ENCODE assay signal across 8 cellular contexts in genomic region chr12:54749191-54749818, GRCh38.
DNase-seq lines count a peak whose midpoint lies in the region; ATAC-seq and TF ChIP-seq lines count a peak whose summit lies in the region.

No MANE protein-coding gene starts in this region.

- H3K4me1 Mint-ChIP-seq in H9 (no peaks in the 10 kb centered on the region), activated B cell treated with CpG ODN at 0.5 μM for 24 hours (peaks cover 3% of the 10 kb centered on the region), neural progenitor cell (no peaks in the 10 kb centered on the region)

- POLR2A ChIA-PET in activated B cell treated with CpG ODN at 0.5 μM for 24 hours (lab: Charles Lee) = no interaction called here

- no peak overlapping the region for H3T11ph ChIP-seq in H9 (ENCODE audit: low read length)

- H3K4ac ChIP-seq in H9 (ENCODE audit: low read depth, low read length) = no peak overlapping the region

- H3K23me2 ChIP-seq in H9 (ENCODE audit: insufficient read length, low read depth, low read length, poor library complexity, severe bottlenecking) = no peaks in the 10 kb centered on the region

- H3K4me2 ChIP-seq in H9 (ENCODE audit: insufficient read depth, insufficient read length, low read length) (no peak overlapping the region), neural progenitor cell (no peak overlapping the region)

- H3K14ac ChIP-seq in H9 (ENCODE audit: insufficient read depth, low read length) = no peak overlapping the region

- no peak overlapping the region for H3K56ac ChIP-seq in H9 (ENCODE audit: insufficient read length, low read depth, low read length)

- peaks cover 0 to 35% (median 0%) of the 10 kb centered on the region in 9 donors for H3K27me3 ChIP-seq in heart left ventricle
- H3K27me3 ChIP-seq in H9 (ENCODE audit: insufficient read depth, low read length) = no peaks in the 10 kb centered on the region
- H3K27me3 ChIP-seq in neural progenitor cell = no peaks in the 10 kb centered on the region

- no peak overlapping the region for H3K23ac ChIP-seq in H9 (ENCODE audit: insufficient read length, low read depth, low read length)

- H3K4me3 ChIP-seq in heart left ventricle = no peak overlapping the region
- H3K4me3 ChIP-seq in neural progenitor cell = no peak overlapping the region

- no peak overlapping the region for H2BK20ac ChIP-seq in H9 (ENCODE audit: low read depth, low read length, poor library complexity, severe bottlenecking)

- no peaks in the 10 kb centered on the region for H3K27me3 Mint-ChIP-seq in H9 (ENCODE audit: low read depth)
- peaks cover 2% of the 10 kb centered on the region for H3K27me3 Mint-ChIP-seq in activated B cell treated with CpG ODN at 0.5 μM for 24 hours
- H3K27me3 Mint-ChIP-seq in neural progenitor cell (ENCODE audit: insufficient read depth, low read depth) = peaks cover under 1% of the 10 kb centered on the region

- peaks cover 10 to 12% of the 10 kb centered on the region in 2 experiments for H3K9me3 Mint-ChIP-seq in H9
- H3K9me3 Mint-ChIP-seq in activated B cell treated with CpG ODN at 0.5 μM for 24 hours = no peaks in the 10 kb centered on the region
- peaks cover 1% of the 10 kb centered on the region for H3K9me3 Mint-ChIP-seq in neural progenitor cell

- H2BK12ac ChIP-seq in H9 (ENCODE audit: insufficient read length, low read depth, low read length) = no peak overlapping the region

- H4K20me1 ChIP-seq in H9 (ENCODE audit: control insufficient read depth, insufficient read depth, insufficient read length) (no peaks in the 10 kb centered on the region), neural progenitor cell (ENCODE audit: low read depth) (no peaks in the 10 kb centered on the region)

- no peak for DNase-seq in heart left ventricle
- no peak for DNase-seq in Right ventricle myocardium inferior (ENCODE audit: missing footprints)
- no peak for DNase-seq in H9
- DNase-seq in NCI-H1694 treated with DMSO at 0.1 percent for 48 hours (lab: John Stamatoyannopoulos, UW) = peak; percentile 59
- DNase-seq in activated B cell treated with CpG ODN at 0.5 μM for 24 hours = no peak
- DNase-seq in neural progenitor cell (ENCODE audit: low spot score) = peak; percentile 62

- peaks cover 0 to 14% (median 5%) of the 10 kb centered on the region in 3 experiments; a peak in 4 of 7 replicates for H3K36me3 Mint-ChIP-seq in H9 (ENCODE audit: insufficient read depth in 1 of 3, low read depth in 3 of 3)
- H3K36me3 Mint-ChIP-seq in activated B cell treated with CpG ODN at 0.5 μM for 24 hours (ENCODE audit: low read depth) = no peaks in the 10 kb centered on the region
- H3K36me3 Mint-ChIP-seq in neural progenitor cell = no peaks in the 10 kb centered on the region

- no peaks in the 10 kb centered on the region for H3K36me3 ChIP-seq in heart left ventricle
- no peaks in the 10 kb centered on the region for H3K36me3 ChIP-seq in neural progenitor cell

- H3K79me2 ChIP-seq in H9 (ENCODE audit: insufficient read depth, low read length) (no peaks in the 10 kb centered on the region), neural progenitor cell (ENCODE audit: low read depth) (no peaks in the 10 kb centered on the region)

- H3K18ac ChIP-seq in H9 (ENCODE audit: insufficient read length, low read depth, low read length) = no peak overlapping the region

- H4K91ac ChIP-seq in H9 (ENCODE audit: insufficient read length, low read depth, low read length) = no peak overlapping the region

- no peaks in the 10 kb centered on the region for H3K79me1 ChIP-seq in H9 (ENCODE audit: insufficient read depth, low read depth, low read length, poor library complexity, severe bottlenecking)

- TF ChIP-seq CTCF in heart left ventricle (IDR thresholded peaks at IDR 0.05) (peak; percentile 58 to 83 (median 72)), H9 (conservative IDR thresholded peaks at IDR 0.05) (peak; percentile 82), activated B cell treated with CpG ODN at 0.5 μM for 24 hours (IDR thresholded peaks at IDR 0.05) (peak; percentile 75), neural progenitor cell (IDR thresholded peaks at IDR 0.05) (peak; percentile 90)

- H3K9ac ChIP-seq in H9 (ENCODE audit: extremely low read depth, insufficient read length, low read length) (no peak overlapping the region), neural progenitor cell (no peak overlapping the region)

- H3K27ac ChIP-seq in heart left ventricle (no peak overlapping the region), H9 (ENCODE audit: insufficient read length, low read depth, low read length) (no peak overlapping the region), neural progenitor cell (no peak overlapping the region)

- H4K5ac ChIP-seq in H9 (ENCODE audit: insufficient read length, low read depth, low read length) = no peak overlapping the region

- H3K4me3 Mint-ChIP-seq in H9 = no peak overlapping the region
- H3K4me3 Mint-ChIP-seq in activated B cell treated with CpG ODN at 0.5 μM for 24 hours = no peak overlapping the region
- H3K4me3 Mint-ChIP-seq in neural progenitor cell = no peak overlapping the region

- intact Hi-C loops in heart left ventricle (cut with DNase I) = loop anchor here in 9 of 10 donors (1.0 to 10.0 kb wide), 6 partner anchors 207 to 323 kb away; no protein-coding TSS in a partner anchor
- intact Hi-C loops in Right ventricle myocardium inferior (cut with DNase I) = loop anchor here (2.0 kb wide), 1 partner anchor 209 kb away; no protein-coding TSS in a partner anchor
- intact Hi-C loops in activated B cell treated with CpG ODN at 0.5 μM for 24 hours (cut with micrococcal nuclease) = loop anchor here (1.0 kb wide), 5 partner anchors 105 to 394 kb away; partner anchors contain the start of gene MUCL1

- H2BK15ac ChIP-seq in H9 (ENCODE audit: low read depth, low read length) = no peak overlapping the region

- no peak overlapping the region for H2BK5ac ChIP-seq in H9 (ENCODE audit: insufficient read length, low read length)

- TF ChIP-seq POLR2A in heart left ventricle (IDR thresholded peaks at IDR 0.05) = no peak

- whole genome bisulfite sequencing in heart left ventricle, 4 donors = 21 to 25% (median 24%) methylated on average over 5 of the region's 5 CpGs
- no CpG with 5 or more reads among the region's 5 CpGs for WGBS in H9 (ENCODE audit: extremely low coverage, insufficient read length, low lambda C conversion rate)

- CTCF ChIA-PET in activated B cell treated with CpG ODN at 0.5 μM for 24 hours (lab: Charles Lee) = interaction anchor here (0.6 to 4.3 kb wide), 18 partner anchors 9 to 1116 kb away, joined by 3 to 59 read pairs (median 4); no protein-coding TSS in a partner anchor

- H3K4me1 ChIP-seq in heart left ventricle (peaks cover 0 to 12% (median 0%) of the 10 kb centered on the region in 12 donors), H9 (ENCODE audit: insufficient read depth, low read length) (no peaks in the 10 kb centered on the region), neural progenitor cell (no peaks in the 10 kb centered on the region)

- no peaks in the 10 kb centered on the region for H3K9me3 ChIP-seq in heart left ventricle
- peaks cover 2% of the 10 kb centered on the region for H3K9me3 ChIP-seq in H9 (ENCODE audit: control insufficient read depth, low read depth, low read length)
- H3K9me3 ChIP-seq in neural progenitor cell (ENCODE audit: low read depth) = no peaks in the 10 kb centered on the region

- no peak overlapping the region for H4K8ac ChIP-seq in H9 (replicated peaks; ENCODE audit: insufficient read length, low read depth, low read length)

- no peak overlapping the region for H2AK5ac ChIP-seq in H9 (ENCODE audit: insufficient read length, low read length)

- H3F3A ChIP-seq in neural progenitor cell (ENCODE audit: low read depth) = no peaks in the 10 kb centered on the region

- H3K27ac Mint-ChIP-seq in H9 (no peak overlapping the region), activated B cell treated with CpG ODN at 0.5 μM for 24 hours (no peak overlapping the region), neural progenitor cell (no peak overlapping the region)

- H2AFZ ChIP-seq in H9 (ENCODE audit: low read length) (no peak overlapping the region), neural progenitor cell (replicated peaks) (no peak overlapping the region)

- no peak overlapping the region for H2BK120ac ChIP-seq in H9 (ENCODE audit: low read depth, low read length, poor library complexity, severe bottlenecking)

- ATAC-seq in heart left ventricle = no peak
- no peak for ATAC-seq in Right ventricle myocardium inferior
- ATAC-seq in activated B cell treated with CpG ODN at 0.5 μM for 24 hours (ENCODE audit: low read depth) = peak; percentile 54
- peak; percentile 46 for ATAC-seq in esophagus mucosa
- no peak for ATAC-seq in GM19397 (IDR thresholded peaks at IDR 0.05; ENCODE audit: unreplicated experiment)

Comparison
In these comparisons a context has a peak if more than half of its experiments do, and no peak if none do; other contexts are left out.
1. ATAC-seq: peak in activated B cell treated with CpG ODN at 0.5 μM for 24 hours (single experiment) and esophagus mucosa (single experiment); none in heart left ventricle (0 of 4), Right ventricle myocardium inferior (single experiment) and GM19397 (single experiment).
2. DNase-seq: peak in NCI-H1694 treated with DMSO at 0.1 percent for 48 hours (single experiment) and neural progenitor cell (single experiment); none in heart left ventricle (0 of 5), Right ventricle myocardium inferior (single experiment), H9 (single experiment) and activated B cell treated with CpG ODN at 0.5 μM for 24 hours (single experiment).
3. Peak in every context shown above with its lines, with median percentiles within 50 percentile points of each other: CTCF ChIP-seq.